8 cellular contexts compared by ENCODE assay signal in the genomic region with DNA sequence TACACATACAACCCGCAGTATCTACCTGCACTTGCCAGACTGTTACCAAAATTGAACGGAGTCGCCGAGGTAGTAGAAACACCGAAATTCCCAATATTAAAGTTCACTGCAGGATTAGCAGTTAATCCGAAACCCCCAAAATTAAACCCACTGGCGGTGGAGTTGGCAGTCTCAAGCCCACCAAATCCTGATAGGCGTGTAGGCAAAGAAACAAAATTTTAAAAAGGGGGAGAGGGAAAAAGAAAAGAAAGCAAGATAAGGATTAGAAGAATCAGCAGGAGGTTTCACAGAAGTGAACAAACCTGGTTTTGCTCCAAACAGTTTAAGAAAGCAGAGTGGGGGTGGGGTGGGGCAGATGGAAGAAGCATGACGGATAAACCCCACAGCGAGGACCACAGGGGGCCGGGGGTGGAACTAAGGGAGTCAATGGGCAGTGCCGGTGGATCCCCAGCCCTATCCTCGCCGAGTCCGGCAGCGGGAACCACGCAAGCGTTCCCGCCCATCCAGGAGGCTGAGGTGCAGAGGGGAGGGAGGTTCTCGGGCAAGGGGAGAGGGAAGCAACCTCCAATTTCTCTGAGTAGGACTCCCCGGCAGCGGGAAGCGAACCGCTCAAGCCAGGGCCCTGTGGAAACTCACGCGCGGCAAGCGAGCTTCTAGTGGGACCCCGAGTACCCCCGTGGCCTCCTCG. TPM values are rescaled to one million over a fixed set of nuclear protein-coding genes. Genes with fewer than 3 reads are reported as not detected.
DNase-seq lines count a peak whose midpoint lies in the region; ATAC-seq and TF ChIP-seq lines count a peak whose summit lies in the region.

No MANE protein-coding gene starts in this region.

- peaks cover 10% of the 10 kb centered on the region for H3K36me3 Mint-ChIP-seq in osteocyte (ENCODE audit: unreplicated experiment)

- H3K27ac Mint-ChIP-seq in osteocyte (ENCODE audit: unreplicated experiment) = peak overlapping the region; percentile 95

- TF ChIP-seq POLR2A in vagina (IDR thresholded peaks at IDR 0.05) = no peak

- peak overlapping the region; percentile 92 for H3K4me3 ChIP-seq in Jurkat, Clone E6-1 (ENCODE audit: low read length)
- H3K4me3 ChIP-seq in vagina = peak overlapping the region; percentile 81 to 99

- H3K27me3 ChIP-seq in vagina = no peaks in the 10 kb centered on the region

- DNase-seq in DMS79 treated with DMSO at 0.1 percent for 48 hours (lab: John Stamatoyannopoulos, UW) (peak; percentile 18), RPMI8226 (peak; percentile 51), glomerular visceral epithelial cell (ENCODE audit: extremely low spot score) (peak; percentile 88), osteocyte (ENCODE audit: extremely low spot score, unreplicated experiment) (peak; percentile 92), vagina (ENCODE audit: extremely low spot score in 2 of 2) (no peak)
- peak; percentile 14 for DNase-seq in Jurkat, Clone E6-1 (ENCODE audit: low read depth, low spot score)
- DNase-seq in activated naive CD4-positive, alpha-beta T cell treated with anti-CD3 and anti-CD28 coated beads, Interleukin-2, amount 50 U/mL, for 16 hours = peak; percentile 29

- H3K36me3 ChIP-seq in vagina = peaks cover 0 to 6% of the 10 kb centered on the region in 2 donors

- H3K27me3 Mint-ChIP-seq in osteocyte (ENCODE audit: unreplicated experiment) = no peaks in the 10 kb centered on the region

- intact Hi-C loops in vagina (cut with DNase I) = loop anchor here (5.0 kb wide), 1 partner anchor 65 kb away; the partner anchor contains the start of gene SCARB2

- no peaks in the 10 kb centered on the region for H3K9me3 Mint-ChIP-seq in osteocyte (ENCODE audit: unreplicated experiment)

- peaks cover 36% of the 10 kb centered on the region for H3K4me1 ChIP-seq in vagina

- H3K27ac ChIP-seq in vagina = peak overlapping the region; percentile 93

- TF ChIP-seq CTCF in osteocyte (IDR thresholded peaks at IDR 0.05) (no peak), vagina (IDR thresholded peaks at IDR 0.05) (no peak)

- H3K4me1 Mint-ChIP-seq in osteocyte (ENCODE audit: unreplicated experiment) = peaks cover 33% of the 10 kb centered on the region

- H3K9me3 ChIP-seq in vagina = no peaks in the 10 kb centered on the region

- peak; percentile 49 for ATAC-seq in GM21723 (IDR thresholded peaks at IDR 0.05; ENCODE audit: unreplicated experiment)

- peak overlapping the region; percentile 100 for H3K4me3 Mint-ChIP-seq in osteocyte (ENCODE audit: unreplicated experiment)

RNA-seq across cellular contexts. Expression of gene NUP54, which starts 0.6 kb away (rescaled TPM):
- 78.1 TPM for polyA plus RNA-seq in Jurkat, Clone E6-1 (2012; ENCODE audit: insufficient read depth, insufficient read length)
- 36.7 and 37.8 TPM in 2 replicates for total RNA-seq in osteocyte
- 31.2 TPM for total RNA-seq in vagina

Comparison
In these comparisons a context has a peak if more than half of its experiments do, and no peak if none do; other contexts are left out.
1. DNase-seq: peak in DMS79 treated with DMSO at 0.1 percent for 48 hours (single experiment), Jurkat, Clone E6-1 (single experiment), RPMI8226 (single experiment), activated naive CD4-positive, alpha-beta T cell treated with anti-CD3 and anti-CD28 coated beads, Interleukin-2, amount 50 U/mL, for 16 hours (single experiment), glomerular visceral epithelial cell (single experiment) and osteocyte (single experiment); none in vagina (0 of 2).